21 cellular contexts compared by ENCODE assay signal in genomic region chr14:22381751-22382150, GRCh38.
DNase-seq lines count a peak whose midpoint lies in the region; ATAC-seq, FAIRE-seq and TF ChIP-seq lines count a peak whose summit lies in the region.
"Had no signal": no experiment of that assay in that cellular context is flagged by ENCODE, and none has a peak within 500 bp of the region (broad histone marks: within the 10 kb centered on the region; RNA-seq: fewer than 3 reads in every experiment).

No MANE protein-coding gene starts in this region.

- H3K79me2 ChIP-seq in OCI-LY7 (ENCODE audit: insufficient read depth, low read depth, low read length) (no peaks in the 10 kb centered on the region), mesendoderm (ENCODE audit: control insufficient read depth, insufficient read depth, low read length) (no peaks in the 10 kb centered on the region)

- intact Hi-C loops in OCI-LY7 (cut with micrococcal nuclease; ENCODE audit: unreplicated experiment), result no loop called here

- H3K56ac ChIP-seq in mesendoderm (ENCODE audit: low read length), result no peak overlapping the region

- no peak overlapping the region for H3K4ac ChIP-seq in mesendoderm (ENCODE audit: low read depth, low read length)

- no peak overlapping the region for H3K18ac ChIP-seq in mesendoderm (ENCODE audit: low read length)

- CTCF ChIA-PET in OCI-LY7 (lab: Charles Lee; ENCODE audit: unreplicated experiment), result no interaction called here

- H3K23ac ChIP-seq in mesendoderm (ENCODE audit: low read length), result no peak overlapping the region

- no peak overlapping the region for H4K8ac ChIP-seq in mesendoderm (ENCODE audit: low read depth, low read length)

- no peak overlapping the region for H4K5ac ChIP-seq in mesendoderm (ENCODE audit: low read length)

- no peak overlapping the region for H2BK120ac ChIP-seq in mesendoderm (ENCODE audit: low read depth, low read length)

- no peaks in the 10 kb centered on the region for H3K36me3 ChIP-seq in OCI-LY7 (ENCODE audit: insufficient read depth, low read length)
- no peaks in the 10 kb centered on the region for H3K36me3 ChIP-seq in mesendoderm (ENCODE audit: control insufficient read depth, insufficient read depth, low read length)
- H3K36me3 ChIP-seq: BLaER1 treated with 17β-estradiol and CSF1 and Interleukin-3, amounts not matched to agents 10 nM and 100 nM; Peyer's patch had no signal

- peaks cover 58% of the 10 kb centered on the region for H3K4me1 ChIP-seq in OCI-LY7 (ENCODE audit: insufficient read depth, low read length, poor library complexity, severe bottlenecking)
- peaks cover 18% of the 10 kb centered on the region for H3K4me1 ChIP-seq in mesendoderm (ENCODE audit: control insufficient read depth, low read depth, low read length)

- BruUV-seq in OCI-LY7 (replicated peaks; lab: Mats Ljungman, UMichigan), result no TSS peak

- no peaks in the 10 kb centered on the region for H3K27me3 ChIP-seq in mesendoderm (ENCODE audit: insufficient read depth, low read length, poor library complexity)
- H3K27me3 ChIP-seq: Peyer's patch, SJCRH30 had no signal

- H3K9me3 ChIP-seq in OCI-LY7 (ENCODE audit: low read length), result no peaks in the 10 kb centered on the region
- H3K9me3 ChIP-seq: BLaER1 treated with 17β-estradiol and CSF1 and Interleukin-3, amounts not matched to agents 10 nM and 100 nM; Peyer's patch; SJCRH30 had no signal

- no peak for DNase-seq in GM18507 (ENCODE audit: extremely low spot score, insufficient read length, low read depth)
- DNase-seq in OCI-LY7 (ENCODE audit: low spot score), result no peak
- peak; percentile 53 for DNase-seq in mesendoderm
- no peak for DNase-seq in NCI-H345 (lab: John Stamatoyannopoulos, UW)
- DNase-seq in GM20000 (ENCODE audit: low spot score), result no peak
- no peak for DNase-seq in NCI-H1930 (lab: John Stamatoyannopoulos, UW)
- DNase-seq: Calu3; CD4-positive, alpha-beta memory T cell; DMS153; NCI-H1092; NCI-H1436; NCI-H2029; NCI-H2227 treated with DMSO at 0.1 percent for 48 hours; NCI-H524; NCI-H774; NK-92 treated with Interleukin-12 subunit alpha and Interleukin-12 subunit beta, amount 100 ng/mL, for 24 hours; Peyer's patch; SJCRH30 had no signal

- H3K79me1 ChIP-seq in mesendoderm (ENCODE audit: low read length), result no peaks in the 10 kb centered on the region

- H4K20me1 ChIP-seq in OCI-LY7 (ENCODE audit: insufficient read depth, low read length), result no peaks in the 10 kb centered on the region
- H4K20me1 ChIP-seq: BLaER1 treated with 17β-estradiol and CSF1 and Interleukin-3, amounts not matched to agents 10 nM and 100 nM had no signal

- H3K27ac ChIP-seq in OCI-LY7 (ENCODE audit: low read depth, low read length, poor library complexity, severe bottlenecking) (no peak overlapping the region), mesendoderm (ENCODE audit: low read depth, low read length) (no peak overlapping the region)
- H3K27ac ChIP-seq: BLaER1 treated with 17β-estradiol and CSF1 and Interleukin-3, amounts not matched to agents 10 nM and 100 nM; Peyer's patch; SJCRH30 had no signal

- no peak overlapping the region for H2AK5ac ChIP-seq in mesendoderm (ENCODE audit: low read length)

- FAIRE-seq in GM18507 (lab: Jason Lieb, UNC), result peak; percentile 53
- FAIRE-seq: K562 had no signal

- ATAC-seq in HG03097 (IDR thresholded peaks at IDR 0.05; ENCODE audit: low FRiP score, unreplicated experiment), result no peak
- ATAC-seq: K562 had no signal

- H3K4me3 ChIP-seq in OCI-LY7 (ENCODE audit: low read depth, low read length, poor library complexity, severe bottlenecking) (no peak overlapping the region), mesendoderm (ENCODE audit: low read length) (no peak overlapping the region)
- H3K4me3 ChIP-seq: BLaER1 treated with 17β-estradiol and CSF1 and Interleukin-3, amounts not matched to agents 10 nM and 100 nM; K562; Peyer's patch; SJCRH30 had no signal

- no peaks in the 10 kb centered on the region for H3K9me2 ChIP-seq in OCI-LY7 (ENCODE audit: insufficient read depth, low read length)

- peak overlapping the region; percentile 81 for H2BK5ac ChIP-seq in mesendoderm (ENCODE audit: low read length)

- H3K4me2 ChIP-seq in OCI-LY7 (ENCODE audit: low read length) (no peak overlapping the region), mesendoderm (ENCODE audit: low read length) (no peak overlapping the region)
- H3K4me2 ChIP-seq: BLaER1 treated with 17β-estradiol and CSF1 and Interleukin-3, amounts not matched to agents 10 nM and 100 nM had no signal

- H2AFZ ChIP-seq in OCI-LY7 (ENCODE audit: low read length), result peak overlapping the region; percentile 49; the same call in 1 of the 2 replicates

- no CpG with 5 or more reads among the region's 2 CpGs for WGBS in mesendoderm (ENCODE audit: extremely low coverage, insufficient coverage, low lambda C conversion rate)

- H3K9ac ChIP-seq in mesendoderm (ENCODE audit: low read length), result no peak overlapping the region
- H3K9ac ChIP-seq: BLaER1 treated with 17β-estradiol and CSF1 and Interleukin-3, amounts not matched to agents 10 nM and 100 nM had no signal

- TF ChIP-seq CTCF in OCI-LY7 (conservative IDR thresholded peaks at IDR 0.05; ENCODE audit: low read length) (no peak), GM20000 (IDR thresholded peaks at IDR 0.05; ENCODE audit: extremely low read depth, missing control alignments) (no peak)

- H2BK15ac ChIP-seq in mesendoderm (replicated peaks; ENCODE audit: low read depth), result no peak overlapping the region

- POLR2A ChIA-PET in OCI-LY7 (lab: Charles Lee), result interaction anchor here (1.2 to 1.9 kb wide), 3 partner anchors 11 to 101 kb away, joined by 3 to 4 read pairs (median 4); no protein-coding TSS in a partner anchor
